Comparison of ENCODE assay signal across 8 cellular contexts in the genomic region with DNA sequence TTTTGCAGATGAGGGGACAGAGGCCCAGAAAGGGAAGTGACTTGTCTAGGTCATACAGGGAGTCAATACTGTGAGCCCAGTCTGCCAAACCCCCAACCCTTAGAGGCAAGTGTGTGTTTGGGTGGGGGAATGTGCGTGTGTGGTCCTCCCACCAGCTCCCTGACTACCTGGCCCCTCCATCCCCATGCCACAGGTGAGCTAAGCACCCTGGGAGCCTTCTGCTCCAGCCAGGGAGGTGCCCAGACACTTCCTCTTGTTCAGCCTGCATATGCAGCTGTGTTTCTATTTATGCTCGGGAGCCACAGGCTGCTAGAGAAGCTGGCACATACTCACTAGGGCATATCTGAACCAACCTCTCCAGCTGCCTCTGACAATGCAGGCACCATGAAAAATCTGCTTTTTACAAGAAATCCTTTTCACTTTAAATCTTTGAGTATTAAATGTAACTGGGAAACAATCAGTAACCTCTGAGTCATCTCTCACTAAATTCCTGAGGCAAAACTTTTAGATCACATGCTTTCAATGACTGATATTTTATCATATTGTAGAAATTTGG. TPM values are rescaled to one million over a fixed set of nuclear protein-coding genes. Genes with fewer than 3 reads are reported as not detected.
DNase-seq lines count a peak whose midpoint lies in the region; ATAC-seq and TF ChIP-seq lines count a peak whose summit lies in the region.

No MANE protein-coding gene starts in this region.

- no peak for TF ChIP-seq CTCF in CD8-positive, alpha-beta T cell (IDR thresholded peaks at IDR 0.05)
- TF ChIP-seq CTCF in uterus (IDR thresholded peaks at IDR 0.05) = no peak

- intact Hi-C loops in CD8-positive, alpha-beta T cell (cut with DNase I, micrococcal nuclease) = no loop called here
- intact Hi-C loops in left colon (cut with DNase I, micrococcal nuclease) = no loop called here
- intact Hi-C loops in uterus (cut with DNase I; ENCODE audit: low total_unique reads) = no loop called here

- H3K27ac Mint-ChIP-seq in CD8-positive, alpha-beta T cell = peak overlapping the region; percentile 92
- H3K27ac Mint-ChIP-seq in activated naive CD8-positive, alpha-beta T cell treated with anti-CD3 and anti-CD28 coated beads for 36 hours = peak overlapping the region; percentile 70

- no peaks in the 10 kb centered on the region for H3K9me2 ChIP-seq in Karpas-422 (replicated peaks; ENCODE audit: insufficient read depth, low read length)

- H4K20me1 ChIP-seq in Karpas-422 (ENCODE audit: insufficient read depth, low read depth, low read length) = no peaks in the 10 kb centered on the region

- H3K9ac ChIP-seq in Karpas-422 (ENCODE audit: low read length) = peak overlapping the region; percentile 51

- no peak for TF ChIP-seq POLR2A in uterus (IDR thresholded peaks at IDR 0.05)

- CTCF ChIA-PET in CD8-positive, alpha-beta T cell (lab: Charles Lee) = interaction anchor here (0.9 to 1.9 kb wide), 3 partner anchors 11 to 51 kb away, joined by 3 to 5 read pairs (median 4); no protein-coding TSS in a partner anchor

- peaks cover 64% of the 10 kb centered on the region for H3K79me2 ChIP-seq in Karpas-422 (ENCODE audit: low read length)

- peak overlapping the region; percentile 12 for H3K27ac ChIP-seq in CD8-positive, alpha-beta T cell (ENCODE audit: low read depth, low read length)
- peak overlapping the region; percentile 93 for H3K27ac ChIP-seq in Karpas-422 (ENCODE audit: low read length)
- peak overlapping the region; percentile 82 to 92 for H3K27ac ChIP-seq in uterus

- no peaks in the 10 kb centered on the region for H3K27me3 Mint-ChIP-seq in CD8-positive, alpha-beta T cell (ENCODE audit: low read depth)
- no peaks in the 10 kb centered on the region for H3K27me3 Mint-ChIP-seq in activated naive CD8-positive, alpha-beta T cell treated with anti-CD3 and anti-CD28 coated beads for 36 hours

- peak overlapping the region; percentile 73 for H3K4me3 Mint-ChIP-seq in CD8-positive, alpha-beta T cell
- no peak overlapping the region for H3K4me3 Mint-ChIP-seq in activated naive CD8-positive, alpha-beta T cell treated with anti-CD3 and anti-CD28 coated beads for 36 hours

- H3K36me3 Mint-ChIP-seq in CD8-positive, alpha-beta T cell = peaks cover 17% of the 10 kb centered on the region
- peaks cover 30% of the 10 kb centered on the region for H3K36me3 Mint-ChIP-seq in activated naive CD8-positive, alpha-beta T cell treated with anti-CD3 and anti-CD28 coated beads for 36 hours

- H3K4me1 Mint-ChIP-seq in CD8-positive, alpha-beta T cell (ENCODE audit: low read depth) = peaks cover 86% of the 10 kb centered on the region
- peaks cover 81% of the 10 kb centered on the region for H3K4me1 Mint-ChIP-seq in activated naive CD8-positive, alpha-beta T cell treated with anti-CD3 and anti-CD28 coated beads for 36 hours

- no peaks in the 10 kb centered on the region for H3K27me3 ChIP-seq in CD8-positive, alpha-beta T cell (ENCODE audit: insufficient read depth, low read length)
- H3K27me3 ChIP-seq in Karpas-422 (ENCODE audit: low read length) (no peaks in the 10 kb centered on the region), uterus (no peaks in the 10 kb centered on the region)

- no peak overlapping the region for H3K4me3 ChIP-seq in CD8-positive, alpha-beta T cell (ENCODE audit: low read depth, low read length)
- peak overlapping the region; percentile 51; the same call in 1 of the 2 replicates for H3K4me3 ChIP-seq in Karpas-422 (ENCODE audit: low read length)
- H3K4me3 ChIP-seq in uterus = no peak overlapping the region

- H3K36me3 ChIP-seq in CD8-positive, alpha-beta T cell (ENCODE audit: insufficient read depth, low read length) = peaks cover 7% of the 10 kb centered on the region
- H3K36me3 ChIP-seq in Karpas-422 (ENCODE audit: insufficient read depth, low read length) (no peaks in the 10 kb centered on the region), uterus (no peaks in the 10 kb centered on the region)

- no peaks in the 10 kb centered on the region for H3K9me3 Mint-ChIP-seq in CD8-positive, alpha-beta T cell
- H3K9me3 Mint-ChIP-seq in activated naive CD8-positive, alpha-beta T cell treated with anti-CD3 and anti-CD28 coated beads for 36 hours = no peaks in the 10 kb centered on the region

- peak; percentile 49 for ATAC-seq in CD8-positive, alpha-beta T cell
- ATAC-seq in left colon = peak; percentile 69

- H3K4me1 ChIP-seq in CD8-positive, alpha-beta T cell (ENCODE audit: insufficient read depth, low read length) = peaks cover 78% of the 10 kb centered on the region
- H3K4me1 ChIP-seq in Karpas-422 (ENCODE audit: low read length) (peaks cover 97% of the 10 kb centered on the region), uterus (peaks cover 4 to 15% of the 10 kb centered on the region in 2 donors)

- peak overlapping the region; percentile 64 for H3K4me2 ChIP-seq in Karpas-422 (ENCODE audit: low read depth, low read length, poor library complexity, severe bottlenecking)

- POLR2A ChIA-PET in CD8-positive, alpha-beta T cell (lab: Charles Lee) = interaction anchor here (1.3 to 7.3 kb wide), 4 partner anchors 12 to 22 kb away, joined by 3 to 52 read pairs (median 3); no protein-coding TSS in a partner anchor

- DNase-seq in CD8-positive, alpha-beta T cell = peak in 1 of 7 experiments; percentile 20
- peak; percentile 85 for DNase-seq in Karpas-422
- no peak for DNase-seq in activated naive CD8-positive, alpha-beta T cell treated with anti-CD3 and anti-CD28 coated beads for 36 hours
- DNase-seq in left colon = peak in 1 of 2 donors; percentile 56
- no peak for DNase-seq in uterus
- no peak for DNase-seq in NCI-H82 (lab: John Stamatoyannopoulos, UW)
- DNase-seq in HUDEP-2 (lab: John Stamatoyannopoulos, UW; ENCODE audit: unreplicated experiment in 76 of 76) = no peak
- DNase-seq in stimulated activated CD4-positive, alpha-beta T cell treated with anti-CD3 and anti-CD28 coated beads, Interleukin-12 subunit alpha, Interleukin-12 subunit beta, amount 100 ng/mL, for 4 hours = no peak

- no peak overlapping the region for H2AFZ ChIP-seq in Karpas-422 (ENCODE audit: low read length)

- H3K9me3 ChIP-seq in CD8-positive, alpha-beta T cell (ENCODE audit: low read length) = no peaks in the 10 kb centered on the region
- H3K9me3 ChIP-seq in Karpas-422 (ENCODE audit: low read length) = no peaks in the 10 kb centered on the region
- no peaks in the 10 kb centered on the region for H3K9me3 ChIP-seq in uterus

RNA-seq across cellular contexts. Expression of a gene that starts 20.7 kb away (rescaled TPM):
- 100 to 1,000 TPM in 1 of 2 experiments, 10 to 100 TPM in 1; 88.7 to 101 TPM for total RNA-seq in CD8-positive, alpha-beta T cell
- total RNA-seq in Karpas-422 (2014; rRNA removed; shearing (Covaris generic); ENCODE audit: low replicate concordance) = 20.1 and 38.9 TPM in 2 replicates
- 10 to 100 TPM; 39.4 to 44.1 TPM for total RNA-seq in activated naive CD8-positive, alpha-beta T cell treated with anti-CD3 and anti-CD28 coated beads for 36 hours
- total RNA-seq in left colon (10 to 100 TPM; 41.3 to 63.5 TPM), uterus (10 to 100 TPM; 27.7 to 89.0 (median 57.9) TPM)

RNA-seq across cellular contexts. Expression of a gene that starts 35.6 kb away (rescaled TPM):
- not detected for total RNA-seq in CD8-positive, alpha-beta T cell
- total RNA-seq in Karpas-422 (2014; rRNA removed; shearing (Covaris generic); ENCODE audit: low replicate concordance) = not detected in 2 replicates
- total RNA-seq in activated naive CD8-positive, alpha-beta T cell treated with anti-CD3 and anti-CD28 coated beads for 36 hours = not detected
- 1 to 10 TPM in 1 of 2 donors, under 1 TPM in 1; 0.89 to 2.4 TPM for total RNA-seq in left colon
- not detected for total RNA-seq in uterus

Comparison
In these comparisons a context has a peak if more than half of its experiments do, and no peak if none do; other contexts are left out.
1. H3K27ac ChIP-seq: peak in every context shown above with its lines; median percentile 93 in Karpas-422; 87 in uterus; 12 in CD8-positive, alpha-beta T cell.